ENCODE assay signal across 11 cellular contexts in the genomic region with DNA sequence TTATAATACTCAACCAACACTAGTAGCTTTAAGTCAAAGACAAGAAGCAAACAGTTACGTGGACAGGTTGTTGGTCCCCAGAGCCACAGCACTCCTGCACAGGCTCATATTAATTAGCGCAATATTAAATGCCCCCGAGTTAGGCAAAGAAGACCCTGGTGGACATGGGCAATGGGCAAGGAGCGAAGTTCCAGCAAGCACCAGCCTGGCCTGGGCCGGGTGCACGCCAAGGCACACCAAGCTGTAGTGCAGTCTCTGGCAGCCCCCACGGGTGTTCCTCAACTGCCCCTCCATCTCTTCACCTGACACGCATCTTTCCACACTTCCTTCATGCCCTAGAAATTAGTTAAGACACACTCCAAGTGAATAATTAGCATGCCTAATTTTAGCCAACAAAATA. TPM values are rescaled to one million over a fixed set of nuclear protein-coding genes. Genes with fewer than 3 reads are reported as not detected.
"Had no signal": no experiment of that assay in that cellular context is flagged by ENCODE, and none has a peak within 500 bp of the region (broad histone marks: within the 10 kb centered on the region; RNA-seq: fewer than 3 reads in every experiment).

No MANE protein-coding gene starts in this region.

- H3K27me3 ChIP-seq: SJSA1 had no signal

- H3K4me3 Mint-ChIP-seq: activated B cell treated with CpG ODN at 0.5 μM for 24 hours; activated CD8-positive, alpha-beta T cell treated with anti-CD3 and anti-CD28 coated beads, Interleukin-2, amount 10 ng/mL, durations not matched to agents 7 days and 5 days had no signal

- ATAC-seq: activated CD8-positive, alpha-beta T cell treated with anti-CD3 and anti-CD28 coated beads, Interleukin-2, amount 10 ng/mL, durations not matched to agents 7 days and 5 days; activated naive CD4-positive, alpha-beta T cell treated with anti-CD3 and anti-CD28 coated beads, Interleukin-2, amount 50 U/mL, for 72 hours; stimulated activated naive CD8-positive, alpha-beta T cell treated with anti-CD3 and anti-CD28 coated beads, Interleukin-15, Interleukin-2, amounts not matched to agents 100 U/mL and 50 U/mL, for 24 hours had no signal

- H3K27ac Mint-ChIP-seq: activated B cell treated with CpG ODN at 0.5 μM for 24 hours; activated CD8-positive, alpha-beta T cell treated with anti-CD3 and anti-CD28 coated beads, Interleukin-2, amount 10 ng/mL, durations not matched to agents 7 days and 5 days; activated naive CD4-positive, alpha-beta T cell treated with anti-CD3 and anti-CD28 coated beads, Interleukin-2, amount 50 U/mL, for 72 hours had no signal

- H3K27me3 Mint-ChIP-seq: activated B cell treated with CpG ODN at 0.5 μM for 24 hours had no signal

- H3K4me3 ChIP-seq: SJSA1 had no signal

- H3K4me1 Mint-ChIP-seq: activated B cell treated with CpG ODN at 0.5 μM for 24 hours had no signal

- H3K9me3 ChIP-seq: SJSA1 had no signal

- H3K27ac ChIP-seq: SJSA1 had no signal

- DNase-seq: activated B cell treated with CpG ODN at 0.5 μM for 24 hours; activated CD4-positive, alpha-beta T cell treated with anti-CD3 and anti-CD28 coated beads for 48 hours; activated CD8-positive, alpha-beta memory T cell treated with anti-CD3 and anti-CD28 coated beads, Interleukin-2, amount 50 U/mL, for 4 hours; activated CD8-positive, alpha-beta T cell treated with anti-CD3 and anti-CD28 coated beads, Interleukin-2, amount 10 ng/mL, durations not matched to agents 7 days and 5 days; activated effector memory CD4-positive, alpha-beta T cell treated with anti-CD3 and anti-CD28 coated beads, Interleukin-2, amount 50 U/mL, for 16 hours; activated T-cell treated with anti-CD3 and anti-CD28 coated beads, Interleukin-2, amount 50 U/mL, for 48 hours; central memory CD4-positive, alpha-beta T cell; hypothalamus; stimulated activated naive CD8-positive, alpha-beta T cell treated with anti-CD3 and anti-CD28 coated beads, Interleukin-15, Interleukin-2, amounts not matched to agents 100 U/mL and 50 U/mL, for 24 hours had no signal

RNA-seq across cellular contexts. Expression of gene FAT1, which starts 20.1 kb away (rescaled TPM):
- total RNA-seq: activated B cell treated with CpG ODN at 0.5 μM for 24 hours; activated CD8-positive, alpha-beta T cell treated with anti-CD3 and anti-CD28 coated beads, Interleukin-2, amount 10 ng/mL, durations not matched to agents 7 days and 5 days had no signal
